Comparison of ENCODE assay signal across 11 cellular contexts in the genomic region with DNA sequence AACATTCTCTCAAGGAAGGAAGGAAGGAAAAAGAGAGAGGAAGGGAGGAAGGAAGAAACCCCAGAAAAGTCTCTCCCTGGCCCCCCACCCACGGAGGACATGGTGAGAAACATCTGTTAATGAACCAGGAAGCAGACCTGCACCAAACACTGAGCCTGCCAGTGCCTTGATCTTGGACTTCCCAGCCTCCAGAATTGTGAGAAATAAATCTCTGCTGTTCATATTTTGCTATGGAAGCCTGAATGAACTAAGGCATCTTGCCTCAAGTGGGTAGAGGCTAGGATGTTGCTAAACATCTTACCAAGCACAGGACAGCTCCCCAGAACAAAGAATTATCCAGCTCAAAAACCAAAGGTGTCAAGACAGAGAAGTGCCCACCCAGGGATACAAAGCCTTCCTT. TPM values are rescaled to one million over a fixed set of nuclear protein-coding genes. Genes with fewer than 3 reads are reported as not detected.
DNase-seq lines count a peak whose midpoint lies in the region; ATAC-seq, FAIRE-seq and TF ChIP-seq lines count a peak whose summit lies in the region.
"Had no signal": no experiment of that assay in that cellular context is flagged by ENCODE, and none has a peak within 500 bp of the region (broad histone marks: within the 10 kb centered on the region; RNA-seq: fewer than 3 reads in every experiment).

No MANE protein-coding gene starts in this region.

- TF ChIP-seq CTCF in neural crest cell (conservative IDR thresholded peaks at IDR 0.05): no peak
- no peak for TF ChIP-seq CTCF in tibial artery (IDR thresholded peaks at IDR 0.05)
- no peak for TF ChIP-seq CTCF in Caco-2 (IDR thresholded peaks at IDR 0.05; ENCODE audit: insufficient read depth in 1 of 2, low read depth in 1 of 2, low read length in 1 of 2, severe bottlenecking in 1 of 2, unreplicated experiment in 1 of 2)

- H3K4me1 ChIP-seq in tibial artery (peaks cover 0 to 19% (median 14%) of the 10 kb centered on the region in 4 donors), Caco-2 (peaks cover 18% of the 10 kb centered on the region)

- peaks cover 39% of the 10 kb centered on the region for H3K4me1 Mint-ChIP-seq in activated CD8-positive, alpha-beta memory T cell treated with anti-CD3 and anti-CD28 coated beads, Interleukin-2, amount 10 ng/mL, durations not matched to agents 7 days and 5 days
- H3K4me1 Mint-ChIP-seq in neural crest cell (peaks cover 7% of the 10 kb centered on the region), Caco-2 (ENCODE audit: low read depth, unreplicated experiment) (peaks cover 31% of the 10 kb centered on the region)

- no peak for FAIRE-seq in urothelium cell line (lab: Jason Lieb, UNC)
- no peak for FAIRE-seq in GM12892 (lab: Jason Lieb, UNC)
- FAIRE-seq: GM18507 had no signal

- no peak for ATAC-seq in activated CD8-positive, alpha-beta memory T cell treated with anti-CD3 and anti-CD28 coated beads, Interleukin-2, amount 10 ng/mL, durations not matched to agents 7 days and 5 days
- ATAC-seq: T-helper 17 cell had no signal

- CTCF ChIA-PET in activated CD8-positive, alpha-beta memory T cell treated with anti-CD3 and anti-CD28 coated beads, Interleukin-2, amount 10 ng/mL, durations not matched to agents 7 days and 5 days (lab: Charles Lee): interaction anchor here (1.3 to 19.6 kb wide), 12 partner anchors 9 to 247 kb away, joined by 3 to 512 read pairs (median 18); a partner anchor contains a TSS
- CTCF ChIA-PET in Caco-2 (lab: Charles Lee): interaction anchor here (0.9 to 7.1 kb wide), 10 partner anchors 8 to 690 kb away, joined by 3 to 284 read pairs (median 24); a partner anchor contains a TSS

- no peak overlapping the region for H3K4me3 Mint-ChIP-seq in activated CD8-positive, alpha-beta memory T cell treated with anti-CD3 and anti-CD28 coated beads, Interleukin-2, amount 10 ng/mL, durations not matched to agents 7 days and 5 days
- H3K4me3 Mint-ChIP-seq in neural crest cell (no peak overlapping the region), Caco-2 (ENCODE audit: unreplicated experiment) (no peak overlapping the region)
- H3K4me3 Mint-ChIP-seq: T-helper 17 cell had no signal

- H3K4me3 ChIP-seq in tibial artery (peak overlapping the region in 1 of 2 donors; percentile 33), Caco-2 (ENCODE audit: low read depth, low read length) (no peak overlapping the region)

- peaks cover 5% of the 10 kb centered on the region for H3K36me3 Mint-ChIP-seq in activated CD8-positive, alpha-beta memory T cell treated with anti-CD3 and anti-CD28 coated beads, Interleukin-2, amount 10 ng/mL, durations not matched to agents 7 days and 5 days
- H3K36me3 Mint-ChIP-seq in neural crest cell (ENCODE audit: low read depth) (no peaks in the 10 kb centered on the region), Caco-2 (ENCODE audit: insufficient read depth, unreplicated experiment) (peaks cover 5% of the 10 kb centered on the region)

- no peaks in the 10 kb centered on the region for H3K27me3 Mint-ChIP-seq in activated CD8-positive, alpha-beta memory T cell treated with anti-CD3 and anti-CD28 coated beads, Interleukin-2, amount 10 ng/mL, durations not matched to agents 7 days and 5 days
- no peaks in the 10 kb centered on the region for H3K27me3 Mint-ChIP-seq in neural crest cell (ENCODE audit: low read depth)
- H3K27me3 Mint-ChIP-seq in Caco-2 (ENCODE audit: insufficient read depth, unreplicated experiment): no peaks in the 10 kb centered on the region
- H3K27me3 Mint-ChIP-seq: T-helper 17 cell had no signal

- H3K9me3 ChIP-seq in tibial artery (no peaks in the 10 kb centered on the region), Caco-2 (no peaks in the 10 kb centered on the region)

- H3K27ac ChIP-seq in cingulate gyrus (ENCODE audit: low read depth, low read length): peak overlapping the region; percentile 92
- peak overlapping the region; percentile 80 to 94 for H3K27ac ChIP-seq in tibial artery

- no peak for DNase-seq in activated CD8-positive, alpha-beta memory T cell treated with anti-CD3 and anti-CD28 coated beads, Interleukin-2, amount 10 ng/mL, durations not matched to agents 7 days and 5 days
- no peak for DNase-seq in activated CD8-positive, alpha-beta memory T cell treated with anti-CD3 and anti-CD28 coated beads, Interleukin-2, amount 50 U/mL, for 4 hours
- DNase-seq in neural crest cell (ENCODE audit: low read depth, low spot score): no peak
- DNase-seq in tibial artery: no peak
- no peak for DNase-seq in urothelium cell line (ENCODE audit: low spot score)
- no peak for DNase-seq in Caco-2
- no peak for DNase-seq in GM12892 (ENCODE audit: insufficient read length)
- DNase-seq: 8988T, T-helper 17 cell had no signal

- BruUV-seq in Caco-2 (replicated peaks; lab: Mats Ljungman, UMichigan): no TSS peak

- TF ChIP-seq POLR2A in GM12892 (IDR thresholded peaks at IDR 0.05; ENCODE audit: low read depth, low read length): no peak

- peak overlapping the region; percentile 34 for H3K27ac Mint-ChIP-seq in activated CD8-positive, alpha-beta memory T cell treated with anti-CD3 and anti-CD28 coated beads, Interleukin-2, amount 10 ng/mL, durations not matched to agents 7 days and 5 days
- peak overlapping the region; percentile 90 for H3K27ac Mint-ChIP-seq in neural crest cell (ENCODE audit: unreplicated experiment)
- H3K27ac Mint-ChIP-seq in Caco-2 (ENCODE audit: unreplicated experiment): no peak overlapping the region
- H3K27ac Mint-ChIP-seq: T-helper 17 cell had no signal

- H3K27me3 ChIP-seq in tibial artery (no peaks in the 10 kb centered on the region), Caco-2 (replicated peaks; ENCODE audit: control insufficient read depth, insufficient read depth, low read length) (no peaks in the 10 kb centered on the region)

- intact Hi-C loops in tibial artery (cut with DNase I; ENCODE audit: low total_unique reads): no loop called here
- intact Hi-C loops in Caco-2 (cut with micrococcal nuclease; ENCODE audit: unreplicated experiment): no loop called here

- no peaks in the 10 kb centered on the region for H3K9me3 Mint-ChIP-seq in activated CD8-positive, alpha-beta memory T cell treated with anti-CD3 and anti-CD28 coated beads, Interleukin-2, amount 10 ng/mL, durations not matched to agents 7 days and 5 days (ENCODE audit: low read depth)
- H3K9me3 Mint-ChIP-seq in neural crest cell (no peaks in the 10 kb centered on the region), Caco-2 (ENCODE audit: unreplicated experiment) (no peaks in the 10 kb centered on the region)

- POLR2A ChIA-PET in Caco-2 (lab: Charles Lee): no interaction called here

- H3K36me3 ChIP-seq in tibial artery (no peaks in the 10 kb centered on the region), Caco-2 (ENCODE audit: control insufficient read depth, insufficient read depth, low read length) (no peaks in the 10 kb centered on the region)

RNA-seq across cellular contexts. Expression of a gene that starts 19.1 kb away (rescaled TPM):
- total RNA-seq in activated CD8-positive, alpha-beta memory T cell treated with anti-CD3 and anti-CD28 coated beads, Interleukin-2, amount 10 ng/mL, durations not matched to agents 7 days and 5 days: 10 to 100 TPM; 14.9 to 18.2 TPM
- total RNA-seq in neural crest cell (24.9 and 25.8 TPM in 2 replicates), Caco-2 (2022) (27.1 and 28.1 TPM in 2 replicates)
- 13.4 TPM for polyA plus RNA-seq in GM12892 (2012; ENCODE audit: missing spikeins)

RNA-seq across cellular contexts. Expression of a gene that starts 40.7 kb away (rescaled TPM):
- total RNA-seq in activated CD8-positive, alpha-beta memory T cell treated with anti-CD3 and anti-CD28 coated beads, Interleukin-2, amount 10 ng/mL, durations not matched to agents 7 days and 5 days: 10 to 100 TPM; 37.8 to 51.7 TPM
- total RNA-seq in neural crest cell: 155 and 163 TPM in 2 replicates
- 166 and 168 TPM in 2 replicates for total RNA-seq in Caco-2 (2022)
- polyA plus RNA-seq in GM12892 (2012; ENCODE audit: missing spikeins): 25.9 TPM
